ENCODE assay signal across 1 cellular context in genomic region chr7:145082366-145083240, GRCh38.
TF ChIP-seq lines count a peak whose summit lies in the region.

No MANE protein-coding gene starts in this region.

TF ChIP-seq in GM23338, 12 proteins besides CTCF, POLR2A, EP300 and RAD21 (continued from another document):
- TF ChIP-seq, protein P1, sequence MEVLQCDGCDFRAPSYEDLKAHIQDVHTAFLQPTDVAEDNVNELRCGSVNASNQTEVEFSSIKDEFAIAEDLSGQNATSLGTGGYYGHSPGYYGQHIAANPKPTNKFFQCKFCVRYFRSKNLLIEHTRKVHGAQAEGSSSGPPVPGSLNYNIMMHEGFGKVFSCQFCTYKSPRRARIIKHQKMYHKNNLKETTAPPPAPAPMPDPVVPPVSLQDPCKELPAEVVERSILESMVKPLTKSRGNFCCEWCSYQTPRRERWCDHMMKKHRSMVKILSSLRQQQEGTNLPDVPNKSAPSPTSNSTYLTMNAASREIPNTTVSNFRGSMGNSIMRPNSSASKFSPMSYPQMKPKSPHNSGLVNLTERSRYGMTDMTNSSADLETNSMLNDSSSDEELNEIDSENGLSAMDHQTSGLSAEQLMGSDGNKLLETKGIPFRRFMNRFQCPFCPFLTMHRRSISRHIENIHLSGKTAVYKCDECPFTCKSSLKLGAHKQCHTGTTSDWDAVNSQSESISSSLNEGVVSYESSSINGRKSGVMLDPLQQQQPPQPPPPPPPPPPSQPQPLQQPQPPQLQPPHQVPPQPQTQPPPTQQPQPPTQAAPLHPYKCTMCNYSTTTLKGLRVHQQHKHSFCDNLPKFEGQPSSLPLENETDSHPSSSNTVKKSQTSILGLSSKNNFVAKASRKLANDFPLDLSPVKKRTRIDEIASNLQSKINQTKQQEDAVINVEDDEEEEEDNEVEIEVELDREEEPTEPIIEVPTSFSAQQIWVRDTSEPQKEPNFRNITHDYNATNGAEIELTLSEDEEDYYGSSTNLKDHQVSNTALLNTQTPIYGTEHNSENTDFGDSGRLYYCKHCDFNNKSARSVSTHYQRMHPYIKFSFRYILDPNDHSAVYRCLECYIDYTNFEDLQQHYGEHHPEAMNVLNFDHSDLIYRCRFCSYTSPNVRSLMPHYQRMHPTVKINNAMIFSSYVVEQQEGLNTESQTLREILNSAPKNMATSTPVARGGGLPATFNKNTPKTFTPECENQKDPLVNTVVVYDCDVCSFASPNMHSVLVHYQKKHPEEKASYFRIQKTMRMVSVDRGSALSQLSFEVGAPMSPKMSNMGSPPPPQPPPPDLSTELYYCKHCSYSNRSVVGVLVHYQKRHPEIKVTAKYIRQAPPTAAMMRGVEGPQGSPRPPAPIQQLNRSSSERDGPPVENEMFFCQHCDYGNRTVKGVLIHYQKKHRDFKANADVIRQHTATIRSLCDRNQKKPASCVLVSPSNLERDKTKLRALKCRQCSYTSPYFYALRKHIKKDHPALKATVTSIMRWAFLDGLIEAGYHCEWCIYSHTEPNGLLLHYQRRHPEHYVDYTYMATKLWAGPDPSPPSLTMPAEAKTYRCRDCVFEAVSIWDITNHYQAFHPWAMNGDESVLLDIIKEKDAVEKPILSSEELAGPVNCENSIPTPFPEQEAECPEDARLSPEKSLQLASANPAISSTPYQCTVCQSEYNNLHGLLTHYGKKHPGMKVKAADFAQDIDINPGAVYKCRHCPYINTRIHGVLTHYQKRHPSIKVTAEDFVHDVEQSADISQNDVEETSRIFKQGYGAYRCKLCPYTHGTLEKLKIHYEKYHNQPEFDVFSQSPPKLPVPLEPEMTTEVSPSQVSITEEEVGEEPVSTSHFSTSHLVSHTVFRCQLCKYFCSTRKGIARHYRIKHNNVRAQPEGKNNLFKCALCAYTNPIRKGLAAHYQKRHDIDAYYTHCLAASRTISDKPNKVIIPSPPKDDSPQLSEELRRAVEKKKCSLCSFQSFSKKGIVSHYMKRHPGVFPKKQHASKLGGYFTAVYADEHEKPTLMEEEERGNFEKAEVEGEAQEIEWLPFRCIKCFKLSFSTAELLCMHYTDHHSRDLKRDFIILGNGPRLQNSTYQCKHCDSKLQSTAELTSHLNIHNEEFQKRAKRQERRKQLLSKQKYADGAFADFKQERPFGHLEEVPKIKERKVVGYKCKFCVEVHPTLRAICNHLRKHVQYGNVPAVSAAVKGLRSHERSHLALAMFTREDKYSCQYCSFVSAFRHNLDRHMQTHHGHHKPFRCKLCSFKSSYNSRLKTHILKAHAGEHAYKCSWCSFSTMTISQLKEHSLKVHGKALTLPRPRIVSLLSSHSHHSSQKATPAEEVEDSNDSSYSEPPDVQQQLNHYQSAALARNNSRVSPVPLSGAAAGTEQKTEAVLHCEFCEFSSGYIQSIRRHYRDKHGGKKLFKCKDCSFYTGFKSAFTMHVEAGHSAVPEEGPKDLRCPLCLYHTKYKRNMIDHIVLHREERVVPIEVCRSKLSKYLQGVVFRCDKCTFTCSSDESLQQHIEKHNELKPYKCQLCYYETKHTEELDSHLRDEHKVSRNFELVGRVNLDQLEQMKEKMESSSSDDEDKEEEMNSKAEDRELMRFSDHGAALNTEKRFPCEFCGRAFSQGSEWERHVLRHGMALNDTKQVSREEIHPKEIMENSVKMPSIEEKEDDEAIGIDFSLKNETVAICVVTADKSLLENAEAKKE (CRISPR knock-in tag; IDR thresholded peaks at IDR 0.05) = no peak
- TF ChIP-seq JUNB (IDR thresholded peaks at IDR 0.05; ENCODE audit: unreplicated experiment) = no peak
